12 cellular contexts compared by ENCODE assay signal in genomic region chrX:68842781-68843581, GRCh38. TPM values are rescaled to one million over a fixed set of nuclear protein-coding genes. Genes with fewer than 3 reads are reported as not detected.
DNase-seq lines count a peak whose midpoint lies in the region; ATAC-seq and TF ChIP-seq lines count a peak whose summit lies in the region.
"Had no signal": no experiment of that assay in that cellular context is flagged by ENCODE, and none has a peak within 500 bp of the region (broad histone marks: within the 10 kb centered on the region; RNA-seq: fewer than 3 reads in every experiment).

No MANE protein-coding gene starts in this region.

- H3K4ac ChIP-seq in mesenchymal stem cell (ENCODE audit: low read depth in 1 of 2, low read length in 2 of 2) = no peak overlapping the region

- no peak for TF ChIP-seq CTCF in NB4 (IDR thresholded peaks at IDR 0.05; ENCODE audit: low read depth, low read length)

- H3K9ac ChIP-seq in BLaER1 (peak overlapping the region; percentile 41; the same call in 1 of the 2 replicates), mesenchymal stem cell (ENCODE audit: low read length) (no peak overlapping the region)

- no peak for ATAC-seq in HG02970 (IDR thresholded peaks at IDR 0.05; ENCODE audit: low FRiP score, unreplicated experiment)
- ATAC-seq: activated naive CD4-positive, alpha-beta T cell treated with anti-CD3 and anti-CD28 coated beads, Interleukin-2, amount 50 U/mL, for 72 hours had no signal

- H3K79me1 ChIP-seq in mesenchymal stem cell (replicated peaks; ENCODE audit: low read length, poor library complexity, severe bottlenecking) = peaks cover 15% of the 10 kb centered on the region

- H3K36me3 ChIP-seq in BLaER1 (peaks cover 42% of the 10 kb centered on the region), mesenchymal stem cell (ENCODE audit: control insufficient read depth in 1 of 2, insufficient read depth in 2 of 2, low read depth in 1 of 2, low read length in 2 of 2) (peaks cover 21 to 46% of the 10 kb centered on the region in 2 experiments)

- no peak overlapping the region for H3K18ac ChIP-seq in mesenchymal stem cell (ENCODE audit: low read depth in 1 of 2, low read length in 2 of 2)

- no peaks in the 10 kb centered on the region for H3K9me3 Mint-ChIP-seq in dendritic cell treated with granulocyte-macrophage colony-stimulating factor and Interleukin-4, amounts not matched to agents 40 ng/mL and 50 ng/mL, for 4 days
- H3K9me3 Mint-ChIP-seq: activated naive CD4-positive, alpha-beta T cell treated with anti-CD3 and anti-CD28 coated beads, Interleukin-2, amount 50 U/mL, for 72 hours had no signal

- peaks cover 2% of the 10 kb centered on the region for H3K27me3 Mint-ChIP-seq in dendritic cell treated with granulocyte-macrophage colony-stimulating factor and Interleukin-4, amounts not matched to agents 40 ng/mL and 50 ng/mL, for 4 days

- H3K36me3 Mint-ChIP-seq in dendritic cell treated with granulocyte-macrophage colony-stimulating factor and Interleukin-4, amounts not matched to agents 40 ng/mL and 50 ng/mL, for 4 days (ENCODE audit: low read depth) = peaks cover 35% of the 10 kb centered on the region
- H3K36me3 Mint-ChIP-seq: activated naive CD4-positive, alpha-beta T cell treated with anti-CD3 and anti-CD28 coated beads, Interleukin-2, amount 50 U/mL, for 72 hours had no signal

- H3K4me3 ChIP-seq in BLaER1 (no peak overlapping the region), NB4 (ENCODE audit: low read depth, low read length) (no peak overlapping the region), mesenchymal stem cell (ENCODE audit: insufficient read depth in 1 of 2, low read depth in 1 of 2, low read length in 2 of 2) (no peak overlapping the region)

- H3K27ac ChIP-seq in BLaER1 = peak overlapping the region; percentile 64
- peak overlapping the region; percentile 90 for H3K27ac ChIP-seq in mesenchymal stem cell (ENCODE audit: low read length, poor library complexity, severe bottlenecking)

- H3K4me2 ChIP-seq in BLaER1 (peak overlapping the region; percentile 58), mesenchymal stem cell (ENCODE audit: low read length, poor library complexity, severe bottlenecking) (peak overlapping the region; percentile 34)

- H2BK5ac ChIP-seq in mesenchymal stem cell (ENCODE audit: low read depth, low read length, poor library complexity, severe bottlenecking) = peak overlapping the region; percentile 79

- no peak overlapping the region for H3K4me3 Mint-ChIP-seq in dendritic cell treated with granulocyte-macrophage colony-stimulating factor and Interleukin-4, amounts not matched to agents 40 ng/mL and 50 ng/mL, for 4 days

- peak overlapping the region; percentile 54 for H3K27ac Mint-ChIP-seq in dendritic cell treated with granulocyte-macrophage colony-stimulating factor and Interleukin-4, amounts not matched to agents 40 ng/mL and 50 ng/mL, for 4 days
- H3K27ac Mint-ChIP-seq: activated naive CD4-positive, alpha-beta T cell treated with anti-CD3 and anti-CD28 coated beads, Interleukin-2, amount 50 U/mL, for 72 hours had no signal

- H3K9me3 ChIP-seq in BLaER1 = no peaks in the 10 kb centered on the region
- peaks cover under 1% of the 10 kb centered on the region for H3K9me3 ChIP-seq in mesenchymal stem cell (ENCODE audit: control insufficient read depth, low read length)

- DNase-seq in NB4 (ENCODE audit: low read depth) = peak; percentile 79
- DNase-seq in mesenchymal stem cell = no peak
- DNase-seq in NCI-H1436 treated with DMSO at 0.1 percent for 48 hours (lab: John Stamatoyannopoulos, UW) = no peak
- DNase-seq in hippocampal formation (lab: John Stamatoyannopoulos, UW) = no peak
- no peak for DNase-seq in activated CD8-positive, alpha-beta memory T cell treated with anti-CD3 and anti-CD28 coated beads, Interleukin-2, amount 50 U/mL, for 4 hours
- DNase-seq: AML-193; NCI-H187 treated with DMSO at 0.1 percent for 48 hours; stimulated activated naive CD4-positive, alpha-beta T cell had no signal

- H3K14ac ChIP-seq in mesenchymal stem cell (ENCODE audit: low read length in 2 of 2) = no peak overlapping the region

- intact Hi-C loops in dendritic cell treated with granulocyte-macrophage colony-stimulating factor and Interleukin-4, amounts not matched to agents 40 ng/mL and 50 ng/mL, for 4 days (cut with micrococcal nuclease) = no loop called here

- H2BK120ac ChIP-seq in mesenchymal stem cell (ENCODE audit: low read depth, low read length) = no peak overlapping the region

- H3K23ac ChIP-seq in mesenchymal stem cell (ENCODE audit: low read length in 2 of 2) = no peak overlapping the region

- H2AFZ ChIP-seq in mesenchymal stem cell (ENCODE audit: low read depth, low read length) = no peak overlapping the region

- peaks cover 32% of the 10 kb centered on the region for H3K4me1 Mint-ChIP-seq in dendritic cell treated with granulocyte-macrophage colony-stimulating factor and Interleukin-4, amounts not matched to agents 40 ng/mL and 50 ng/mL, for 4 days (ENCODE audit: low read depth)

- no peak overlapping the region for H2BK15ac ChIP-seq in mesenchymal stem cell (ENCODE audit: low read depth, poor library complexity, severe bottlenecking)

- H3K4me1 ChIP-seq in BLaER1 = peaks cover 39% of the 10 kb centered on the region
- H3K4me1 ChIP-seq in mesenchymal stem cell (ENCODE audit: control insufficient read depth, insufficient read depth, low read depth, low read length) = peaks cover 33% of the 10 kb centered on the region

- H4K8ac ChIP-seq in mesenchymal stem cell (ENCODE audit: low read length) = no peak overlapping the region

- TF ChIP-seq POLR2A in NB4 (IDR thresholded peaks at IDR 0.05; ENCODE audit: extremely low read depth, insufficient read length) = no peak

- WGBS in mesenchymal stem cell = 96% methylated on average over 10 of the region's 12 CpGs

- no peak overlapping the region for H4K91ac ChIP-seq in mesenchymal stem cell (ENCODE audit: low read length)

- H2BK12ac ChIP-seq in mesenchymal stem cell (ENCODE audit: low read length in 2 of 2) = no peak overlapping the region

- no peak overlapping the region for H2AK5ac ChIP-seq in mesenchymal stem cell (ENCODE audit: low read length, severe bottlenecking)

- H3K27me3 ChIP-seq in BLaER1 (peaks cover 63% of the 10 kb centered on the region), mesenchymal stem cell (ENCODE audit: control insufficient read depth in 1 of 2, insufficient read depth in 1 of 2, low read length in 2 of 2) (peaks cover 0 to 21% of the 10 kb centered on the region in 2 experiments)

- peaks cover 49% of the 10 kb centered on the region for H4K20me1 ChIP-seq in BLaER1

RNA-seq across cellular contexts. Expression of gene EFNB1, which starts 14.2 kb away (rescaled TPM):
- polyA plus RNA-seq in mesenchymal stem cell (2013, experiment 1 of 2) = 20.0 TPM
- polyA plus RNA-seq in mesenchymal stem cell (2013, experiment 2 of 2) = 19.2 TPM
